In genomic region chr2:61144697-61145268, GRCh38 we compare ENCODE assay signal across 8 cellular contexts. TPM values are rescaled to one million over a fixed set of nuclear protein-coding genes. Genes with fewer than 3 reads are reported as not detected.
DNase-seq lines count a peak whose midpoint lies in the region; ATAC-seq, FAIRE-seq and TF ChIP-seq lines count a peak whose summit lies in the region.

No MANE protein-coding gene starts in this region.

- POLR2A ChIA-PET in HEK293T (lab: Yijun Ruan, JAX): interaction anchor here (0.5 to 1.3 kb wide), 8 partner anchors 9 to 752 kb away, joined by 3 to 11 read pairs (median 4); no protein-coding TSS in a partner anchor

- H3K27me3 ChIP-seq in iPS DF 6.9 (ENCODE audit: control insufficient read depth, insufficient read depth, low read length) (no peaks in the 10 kb centered on the region), HAP-1 (ENCODE audit: low read depth) (no peaks in the 10 kb centered on the region)

- H3K4me1 ChIP-seq in iPS DF 6.9 (ENCODE audit: control insufficient read depth, insufficient read depth, low read length) (no peaks in the 10 kb centered on the region), HAP-1 (peaks cover 16% of the 10 kb centered on the region)

- H3K9me3 ChIP-seq in iPS DF 6.9 (ENCODE audit: control insufficient read depth, insufficient read depth, low read length): no peaks in the 10 kb centered on the region
- H3K9me3 ChIP-seq in HAP-1: no peaks in the 10 kb centered on the region

- intact Hi-C loops in sciatic nerve (cut with DNase I): no loop called here

- FAIRE-seq in TTC549 (lab: Jason Lieb, UNC): peak; percentile 97

- ATAC-seq in sciatic nerve: peak; percentile 100

- in situ Hi-C loops in HAP-1 (cut with MboI; ENCODE audit: low sequenced_read_pairs): no loop called here

- WGBS in iPS DF 6.9 (ENCODE audit: insufficient coverage, insufficient read length): no CpG with 5 or more reads among the region's 31 CpGs

- H3K27ac ChIP-seq in iPS DF 6.9 (ENCODE audit: low read length): no peak overlapping the region

- CTCF ChIA-PET in HEK293T (lab: Yijun Ruan, JAX): no interaction called here

- H3K4me3 ChIP-seq in iPS DF 6.9 (ENCODE audit: low read length): peak overlapping the region; percentile 26; the same call in 1 of the 2 replicates
- H3K4me3 ChIP-seq in HAP-1: no peak overlapping the region

- H3K36me3 ChIP-seq in iPS DF 6.9 (ENCODE audit: control insufficient read depth, insufficient read depth, low read length) (peaks cover under 1% of the 10 kb centered on the region; the same call in 1 of the 2 replicates), HAP-1 (replicated peaks) (no peaks in the 10 kb centered on the region)

- DNase-seq in GM04503 (ENCODE audit: low read depth) (peak; percentile 84), HEK293T (ENCODE audit: extremely low spot score) (peak; percentile 90), NCI-H1105 treated with DMSO at 0.1 percent for 48 hours (lab: John Stamatoyannopoulos, UW) (peak; percentile 50), brain pericyte (ENCODE audit: low read depth, low spot score) (peak; percentile 91), iPS DF 6.9 (ENCODE audit: low read depth, low spot score) (peak; percentile 99), sciatic nerve (ENCODE audit: low spot score) (peak; percentile 98), HAP-1 (ENCODE audit: low spot score in 2 of 2) (no peak)

TF ChIP-seq in HEK293T, 16 proteins besides CTCF, POLR2A, EP300 and RAD21:
- TF ChIP-seq NFRKB (IDR thresholded peaks at IDR 0.05): no peak
- TF ChIP-seq ELF4 (IDR thresholded peaks at IDR 0.05): 0 out of 2 replicates have a peak, but pooled peaks have one; percentile 10
- TF ChIP-seq LEF1 (IDR thresholded peaks at IDR 0.05; ENCODE audit: borderline replicate concordance): no peak
- TF ChIP-seq L3MBTL2 (conservative IDR thresholded peaks at IDR 0.05): peak; percentile 70

RNA-seq across cellular contexts. Expression of gene C2orf74, which starts 17.2 kb away (rescaled TPM):
- total RNA-seq in sciatic nerve: 28.4 TPM

Comparison
In these comparisons a context has a peak if more than half of its experiments do, and no peak if none do; other contexts are left out.
1. DNase-seq: peak in GM04503 (single experiment), HEK293T (single experiment), NCI-H1105 treated with DMSO at 0.1 percent for 48 hours (single experiment), brain pericyte (single experiment), iPS DF 6.9 (single experiment) and sciatic nerve (single experiment); none in HAP-1 (0 of 2).